Comparison of ENCODE assay signal across 8 cellular contexts in genomic region chr6:118705799-118706481, GRCh38. TPM values are rescaled to one million over a fixed set of nuclear protein-coding genes. Genes with fewer than 3 reads are reported as not detected.
DNase-seq lines count a peak whose midpoint lies in the region; ATAC-seq and TF ChIP-seq lines count a peak whose summit lies in the region.

No MANE protein-coding gene starts in this region.

- intact Hi-C loops in MCF 10A (cut with micrococcal nuclease), result no loop called here

- H3K27me3 Mint-ChIP-seq in MCF 10A (ENCODE audit: insufficient read depth, unreplicated experiment), result no peaks in the 10 kb centered on the region
- H3K27me3 Mint-ChIP-seq in mesothelial cell of epicardium (ENCODE audit: low read depth), result no peaks in the 10 kb centered on the region

- TF ChIP-seq CTCF in MCF 10A (IDR thresholded peaks at IDR 0.05; ENCODE audit: unreplicated experiment), result no peak
- no peak for TF ChIP-seq CTCF in mesothelial cell of epicardium (IDR thresholded peaks at IDR 0.05; ENCODE audit: unreplicated experiment)

- H3K9me3 Mint-ChIP-seq in MCF 10A (ENCODE audit: unreplicated experiment), result no peaks in the 10 kb centered on the region
- peaks cover 4% of the 10 kb centered on the region for H3K9me3 Mint-ChIP-seq in mesothelial cell of epicardium

- DNase-seq in NOMO-1 treated with DMSO at 0.1 percent for 48 hours (lab: John Stamatoyannopoulos, UW; ENCODE audit: unreplicated experiment) (peak; percentile 15), NOMO-1 treated with dmso at 0.1 percent for 144 hours (lab: John Stamatoyannopoulos, UW; ENCODE audit: unreplicated experiment) (no peak), LHCN-M2 (ENCODE audit: low read depth) (peak; percentile 58), MCF 10A (ENCODE audit: unreplicated experiment) (peak; percentile 75), mesothelial cell of epicardium (ENCODE audit: low spot score in 2 of 2, unreplicated experiment in 2 of 2) (no peak), NCI-H2196 treated with DMSO at 0.1 percent for 48 hours (lab: John Stamatoyannopoulos, UW; ENCODE audit: unreplicated experiment) (no peak)
- DNase-seq in central memory CD4-positive, alpha-beta T cell, result no peak

- ATAC-seq in GM21825 (IDR thresholded peaks at IDR 0.05; ENCODE audit: unreplicated experiment), result peak; percentile 32

- CTCF ChIA-PET in MCF 10A (lab: Yijun Ruan, JAX), result interaction anchor here (0.7 to 2.2 kb wide), 5 partner anchors 9 to 1187 kb away, joined by 3 to 10 read pairs (median 4); no protein-coding TSS in a partner anchor

- peak overlapping the region; percentile 54 for H3K27ac Mint-ChIP-seq in MCF 10A (ENCODE audit: low read depth, unreplicated experiment)
- H3K27ac Mint-ChIP-seq in mesothelial cell of epicardium, result peak overlapping the region; percentile 88

- H3K4me1 Mint-ChIP-seq in MCF 10A (ENCODE audit: insufficient read depth, unreplicated experiment) (peaks cover 35% of the 10 kb centered on the region), mesothelial cell of epicardium (peaks cover 46% of the 10 kb centered on the region)

- H3K4me3 Mint-ChIP-seq in MCF 10A (ENCODE audit: unreplicated experiment) (peak overlapping the region; percentile 38), mesothelial cell of epicardium (no peak overlapping the region)

- BruUV-seq in MCF 10A (replicated peaks; lab: Mats Ljungman, UMichigan), result no TSS peak

- H3K36me3 Mint-ChIP-seq in MCF 10A (ENCODE audit: insufficient read depth, unreplicated experiment), result no peaks in the 10 kb centered on the region
- H3K36me3 Mint-ChIP-seq in mesothelial cell of epicardium, result no peaks in the 10 kb centered on the region

- POLR2A ChIA-PET in MCF 10A (lab: Yijun Ruan, JAX), result interaction anchor here (1.4 to 1.6 kb wide), 2 partner anchors 14 to 38 kb away, joined by 3 to 5 read pairs; no protein-coding TSS in a partner anchor

RNA-seq across cellular contexts. Expression of gene CEP85L, which starts 54.5 kb away (rescaled TPM):
- 9.6 and 10.9 TPM in 2 replicates for total RNA-seq in LHCN-M2 (2014; rRNA removed)
- polyA plus RNA-seq in LHCN-M2 (2012), result 1.5 TPM
- 8.4 and 10.0 TPM in 2 replicates for total RNA-seq in MCF 10A (2022)
- 20.6 to 23.5 TPM (median 23.1 TPM) in 3 replicates for total RNA-seq in mesothelial cell of epicardium

Comparison
In these comparisons a context has a peak if more than half of its experiments do, and no peak if none do; other contexts are left out.
1. DNase-seq: peak in NOMO-1 treated with DMSO at 0.1 percent for 48 hours (single experiment), LHCN-M2 (single experiment) and MCF 10A (single experiment); none in NOMO-1 treated with dmso at 0.1 percent for 144 hours (single experiment), mesothelial cell of epicardium (0 of 2), NCI-H2196 treated with DMSO at 0.1 percent for 48 hours (single experiment) and central memory CD4-positive, alpha-beta T cell (single experiment).